In the genomic region with DNA sequence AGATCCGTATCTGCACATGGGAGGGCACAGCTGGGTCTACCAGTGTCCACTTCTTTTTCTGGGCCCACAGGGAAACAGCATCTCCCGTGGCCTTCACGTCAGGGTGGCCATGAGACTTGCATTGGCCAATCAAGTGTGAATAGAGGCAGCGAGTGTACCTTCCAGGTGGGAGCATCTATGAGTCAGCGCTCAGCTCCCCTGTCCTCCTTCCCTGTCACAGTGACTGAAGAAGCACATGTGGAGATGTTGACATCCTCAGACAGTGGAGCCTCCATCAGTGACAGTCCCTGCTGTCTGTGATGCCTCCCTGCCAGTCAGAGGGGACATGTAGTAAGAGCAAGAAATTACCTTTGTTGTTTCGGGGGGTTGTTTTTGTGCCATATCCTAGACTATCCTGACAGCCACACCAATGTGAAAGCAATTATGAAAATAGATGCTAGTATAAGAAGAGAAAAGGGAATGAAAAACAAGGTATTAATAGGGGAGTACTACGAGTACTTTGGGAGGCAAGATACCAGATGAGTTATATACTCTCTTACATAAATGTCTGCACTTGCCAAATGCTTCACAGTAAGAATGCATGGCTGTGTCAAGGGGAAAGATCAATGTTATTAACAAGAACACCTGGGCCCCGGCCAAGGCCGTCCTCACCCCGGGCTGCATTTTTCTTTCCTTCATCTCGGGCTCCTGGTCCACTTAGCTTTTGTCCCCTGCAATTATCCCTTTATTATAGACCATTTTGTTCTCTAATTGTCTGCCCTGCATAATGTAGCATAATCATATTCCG, we compare ENCODE assay signal across 16 cellular contexts.
"Had no signal": no experiment of that assay in that cellular context is flagged by ENCODE, and none has a peak within 500 bp of the region (broad histone marks: within the 10 kb centered on the region; RNA-seq: fewer than 3 reads in every experiment).

No MANE protein-coding gene starts in this region.

- DNase-seq: activated CD4-positive, alpha-beta T cell treated with anti-CD3 and anti-CD28 coated beads, Interleukin-2, amount 50 U/mL, for 1 hour; activated CD8-positive, alpha-beta memory T cell treated with anti-CD3 and anti-CD28 coated beads for 24 hours; activated naive CD8-positive, alpha-beta T cell treated with anti-CD3 and anti-CD28 coated beads, Interleukin-2, amount 10 ng/mL, durations not matched to agents 7 days and 5 days; dermis blood vessel endothelial cell; naive thymus-derived CD4-positive, alpha-beta T cell; small intestine; stimulated activated CD4-positive, alpha-beta T cell treated with anti-CD3 and anti-CD28 coated beads, Interleukin-4, amount 100 ng/mL, for 24 hours; stimulated activated naive CD4-positive, alpha-beta T cell; T-helper 9 cell; tibial artery had no signal

- H3K36me3 Mint-ChIP-seq: activated naive CD8-positive, alpha-beta T cell treated with anti-CD3 and anti-CD28 coated beads, Interleukin-2, amount 10 ng/mL, durations not matched to agents 7 days and 5 days; naive thymus-derived CD4-positive, alpha-beta T cell had no signal

- H3K4me1 Mint-ChIP-seq: activated naive CD8-positive, alpha-beta T cell treated with anti-CD3 and anti-CD28 coated beads, Interleukin-2, amount 10 ng/mL, durations not matched to agents 7 days and 5 days; naive thymus-derived CD4-positive, alpha-beta T cell had no signal

- H3K4me1 ChIP-seq: tibial artery, vagina had no signal

- H3K4me3 Mint-ChIP-seq: activated naive CD8-positive, alpha-beta T cell treated with anti-CD3 and anti-CD28 coated beads, Interleukin-2, amount 10 ng/mL, durations not matched to agents 7 days and 5 days; activated T-helper 1 cell treated with anti-CD3 and anti-CD28 coated beads, Interleukin-12 subunit alpha, Interleukin-12 subunit beta, Interleukin-2, Interleukin-4 antibody, amounts not matched to agents 30 ng/mL and 10 ng/mL and 1 ng/mL, durations not matched to agents 14 hours and 24 hours and 36 hours; naive thymus-derived CD4-positive, alpha-beta T cell had no signal

- H3K4me3 ChIP-seq: tibial artery, vagina had no signal

- H3K27ac ChIP-seq: epithelial cell of prostate, neutrophil, tibial artery had no signal

- H3K36me3 ChIP-seq: neutrophil, tibial artery, vagina had no signal

- ATAC-seq: activated CD4-positive, CD25-positive, alpha-beta regulatory T cell treated with anti-CD3 and anti-CD28 coated beads, Interleukin-2, amount 50 U/mL, for 24 hours; left lobe of liver; naive thymus-derived CD4-positive, alpha-beta T cell had no signal

- H3K27ac Mint-ChIP-seq: activated naive CD8-positive, alpha-beta T cell treated with anti-CD3 and anti-CD28 coated beads, Interleukin-2, amount 10 ng/mL, durations not matched to agents 7 days and 5 days; activated T-helper 1 cell treated with anti-CD3 and anti-CD28 coated beads, Interleukin-12 subunit alpha, Interleukin-12 subunit beta, Interleukin-2, Interleukin-4 antibody, amounts not matched to agents 30 ng/mL and 10 ng/mL and 1 ng/mL, durations not matched to agents 14 hours and 24 hours and 36 hours; naive thymus-derived CD4-positive, alpha-beta T cell had no signal

- H3K27me3 ChIP-seq: neutrophil, vagina had no signal

- H3K9me3 ChIP-seq: neutrophil, tibial artery, vagina had no signal

- H3K9me3 Mint-ChIP-seq: activated naive CD8-positive, alpha-beta T cell treated with anti-CD3 and anti-CD28 coated beads, Interleukin-2, amount 10 ng/mL, durations not matched to agents 7 days and 5 days; activated T-helper 1 cell treated with anti-CD3 and anti-CD28 coated beads, Interleukin-12 subunit alpha, Interleukin-12 subunit beta, Interleukin-2, Interleukin-4 antibody, amounts not matched to agents 30 ng/mL and 10 ng/mL and 1 ng/mL, durations not matched to agents 14 hours and 24 hours and 36 hours; naive thymus-derived CD4-positive, alpha-beta T cell had no signal
